In genomic region chr1:167446946-167447345, GRCh38 we compare ENCODE assay signal across 18 cellular contexts.
DNase-seq lines count a peak whose midpoint lies in the region; FAIRE-seq and TF ChIP-seq lines count a peak whose summit lies in the region.
"Had no signal": no experiment of that assay in that cellular context is flagged by ENCODE, and none has a peak within 500 bp of the region (broad histone marks: within the 10 kb centered on the region; RNA-seq: fewer than 3 reads in every experiment).

No MANE protein-coding gene starts in this region.

- TF ChIP-seq POLR2A in H54 (IDR thresholded peaks at IDR 0.05; ENCODE audit: low read depth, low read length) = no peak

- no peak for TF ChIP-seq CTCF in progenitor cell of endocrine pancreas (IDR thresholded peaks at IDR 0.05; ENCODE audit: unreplicated experiment)

- DNase-seq in activated CD8-positive, alpha-beta memory T cell treated with anti-CD3 and anti-CD28 coated beads, Interleukin-2, amount 50 U/mL, for 48 hours = peak; percentile 29
- DNase-seq in immature natural killer cell (peak in 1 of 3 donors; percentile 53), cortex of kidney (lab: John Stamatoyannopoulos, UW) (no peak), progenitor cell of endocrine pancreas (ENCODE audit: low spot score, unreplicated experiment) (no peak), H54 (ENCODE audit: insufficient read length, low spot score) (no peak)
- no peak for DNase-seq in central memory CD4-positive, alpha-beta T cell
- DNase-seq: glutamatergic neuron, H9, NCI-H1048, NCI-H345, T1000 had no signal

- no peaks in the 10 kb centered on the region for H4K20me1 ChIP-seq in BLaER1 treated with 17β-estradiol and CSF1 and Interleukin-3, amounts not matched to agents 10 nM and 100 nM

- peaks cover 15 to 22% (median 19%) of the 10 kb centered on the region in 3 donors for H3K4me1 Mint-ChIP-seq in IgD-negative memory B cell
- peaks cover 95 to 96% of the 10 kb centered on the region in 2 donors for H3K4me1 Mint-ChIP-seq in immature natural killer cell
- no peaks in the 10 kb centered on the region for H3K4me1 Mint-ChIP-seq in progenitor cell of endocrine pancreas (ENCODE audit: low read depth)
- H3K4me1 Mint-ChIP-seq: brain had no signal

- no peaks in the 10 kb centered on the region for H3K36me3 Mint-ChIP-seq in IgD-negative memory B cell
- peaks cover 20 to 40% (median 33%) of the 10 kb centered on the region in 3 donors for H3K36me3 Mint-ChIP-seq in immature natural killer cell
- no peaks in the 10 kb centered on the region for H3K36me3 Mint-ChIP-seq in progenitor cell of endocrine pancreas (ENCODE audit: insufficient read depth)
- H3K36me3 Mint-ChIP-seq: brain, naive B cell had no signal

- H3K4me2 ChIP-seq in BLaER1 treated with 17β-estradiol and CSF1 and Interleukin-3, amounts not matched to agents 10 nM and 100 nM = peak overlapping the region in 10 of 11 experiments; percentile 31 to 68 (median 50); a peak in 14 of 22 replicates

- H3K9me3 ChIP-seq in BLaER1 treated with 17β-estradiol and CSF1 and Interleukin-3, amounts not matched to agents 10 nM and 100 nM (replicated peaks in 1 of 11) = no peaks in the 10 kb centered on the region
- H3K9me3 ChIP-seq: right atrium auricular region had no signal

- peak overlapping the region in 1 of 11 experiments; percentile 37; a peak in 1 of 22 replicates for H3K9ac ChIP-seq in BLaER1 treated with 17β-estradiol and CSF1 and Interleukin-3, amounts not matched to agents 10 nM and 100 nM

- peak overlapping the region in 2 of 11 experiments; percentile 51 to 73; a peak in 5 of 22 replicates for H3K27ac ChIP-seq in BLaER1 treated with 17β-estradiol and CSF1 and Interleukin-3, amounts not matched to agents 10 nM and 100 nM
- H3K27ac ChIP-seq: C4-2B, right atrium auricular region had no signal

- no peaks in the 10 kb centered on the region for H3K27me3 ChIP-seq in BLaER1 treated with 17β-estradiol and CSF1 and Interleukin-3, amounts not matched to agents 10 nM and 100 nM
- H3K27me3 ChIP-seq: right atrium auricular region had no signal

- H3K4me3 Mint-ChIP-seq in IgD-negative memory B cell = peak overlapping the region in 3 of 4 donors; percentile 2 to 89 (median 88)
- peak overlapping the region; percentile 76 to 88 (median 79) for H3K4me3 Mint-ChIP-seq in immature natural killer cell
- no peak overlapping the region for H3K4me3 Mint-ChIP-seq in progenitor cell of endocrine pancreas (ENCODE audit: low read depth)
- H3K4me3 Mint-ChIP-seq: brain, H9 had no signal

- FAIRE-seq in H54 (lab: Jason Lieb, UNC) = no peak
- FAIRE-seq: endometrium had no signal

- H3K9me3 Mint-ChIP-seq in IgD-negative memory B cell (no peaks in the 10 kb centered on the region), immature natural killer cell (no peaks in the 10 kb centered on the region), progenitor cell of endocrine pancreas (ENCODE audit: low read depth) (no peaks in the 10 kb centered on the region)
- H3K9me3 Mint-ChIP-seq: brain, H9, naive B cell had no signal

- no peaks in the 10 kb centered on the region for H3K27me3 Mint-ChIP-seq in IgD-negative memory B cell
- H3K27me3 Mint-ChIP-seq in immature natural killer cell (ENCODE audit: low read depth in 3 of 3) = peaks cover 45 to 81% (median 65%) of the 10 kb centered on the region in 3 donors
- peaks cover 15% of the 10 kb centered on the region for H3K27me3 Mint-ChIP-seq in progenitor cell of endocrine pancreas
- H3K27me3 Mint-ChIP-seq: brain had no signal

- H3K4me3 ChIP-seq in BLaER1 treated with 17β-estradiol and CSF1 and Interleukin-3, amounts not matched to agents 10 nM and 100 nM = no peak overlapping the region
- H3K4me3 ChIP-seq: right atrium auricular region had no signal

- peaks cover 13 to 21% (median 16%) of the 10 kb centered on the region in 10 experiments for H3K4me1 ChIP-seq in BLaER1 treated with 17β-estradiol and CSF1 and Interleukin-3, amounts not matched to agents 10 nM and 100 nM
- H3K4me1 ChIP-seq: right atrium auricular region had no signal

- H3K36me3 ChIP-seq in BLaER1 treated with 17β-estradiol and CSF1 and Interleukin-3, amounts not matched to agents 10 nM and 100 nM = no peaks in the 10 kb centered on the region
- H3K36me3 ChIP-seq: right atrium auricular region had no signal

- H3K27ac Mint-ChIP-seq in IgD-negative memory B cell = peak overlapping the region in 1 of 3 donors; percentile 77
- peak overlapping the region; percentile 92 to 99 (median 97) for H3K27ac Mint-ChIP-seq in immature natural killer cell
- H3K27ac Mint-ChIP-seq in progenitor cell of endocrine pancreas = no peak overlapping the region
- H3K27ac Mint-ChIP-seq: brain, H9 had no signal
